Comparison of ENCODE assay signal across 8 cellular contexts in genomic region chr2:184597996-184598312, GRCh38. TPM values are rescaled to one million over a fixed set of nuclear protein-coding genes. Genes with fewer than 3 reads are reported as not detected.
DNase-seq lines count a peak whose midpoint lies in the region; ATAC-seq, FAIRE-seq and TF ChIP-seq lines count a peak whose summit lies in the region.

No MANE protein-coding gene starts in this region.

- no peaks in the 10 kb centered on the region for H3K9me3 Mint-ChIP-seq in activated T-cell treated with anti-CD3 and anti-CD28 coated beads, Interleukin-2, amount 50 U/mL, for 4 hours
- H3K9me3 Mint-ChIP-seq in activated T-helper 17 cell treated with anti-CD3 and anti-CD28 coated beads, Interleukin-2, amount 50 U/mL, for 72 hours, result peaks cover under 1% of the 10 kb centered on the region
- H3K9me3 Mint-ChIP-seq in type B pancreatic cell, result no peaks in the 10 kb centered on the region

- POLR2A ChIA-PET in HepG2 (lab: Yijun Ruan, JAX), result no interaction called here

- no peak overlapping the region for H3K27ac ChIP-seq in HepG2 (ENCODE audit: extremely low read length, insufficient read depth, low read length)

- 1% methylated on average over 19 of the region's 19 CpGs for WGBS in HepG2 (ENCODE audit: low lambda C conversion rate)

- no peak for TF ChIP-seq RAD21 in HepG2 (CRISPR knock-in tag; IDR thresholded peaks at IDR 0.05)

- intact Hi-C loops in HepG2 (cut with micrococcal nuclease; ENCODE audit: unreplicated experiment), result no loop called here

- peak overlapping the region; percentile 54 for H3K4me3 Mint-ChIP-seq in activated T-cell treated with anti-CD3 and anti-CD28 coated beads, Interleukin-2, amount 50 U/mL, for 4 hours
- H3K4me3 Mint-ChIP-seq in activated T-helper 17 cell treated with anti-CD3 and anti-CD28 coated beads, Interleukin-2, amount 50 U/mL, for 72 hours, result peak overlapping the region; percentile 17
- H3K4me3 Mint-ChIP-seq in type B pancreatic cell, result peak overlapping the region; percentile 88

- TF ChIP-seq EP300 in HepG2 (IDR thresholded peaks at IDR 0.05; ENCODE audit: low read depth in 2 of 2, low read length in 2 of 2), result no peak
- no peak for TF ChIP-seq EP300 in HepG2 (CRISPR knock-in tag; IDR thresholded peaks at IDR 0.05; ENCODE audit: borderline replicate concordance)

- CTCF ChIA-PET in HepG2 (lab: Yijun Ruan, JAX; ENCODE audit: low intra/inter-chr PET ratio, low total read pairs), result no interaction called here

- H3K9me3 ChIP-seq in HepG2 (ENCODE audit: low read length), result no peaks in the 10 kb centered on the region

- no peak for FAIRE-seq in HepG2 (lab: Jason Lieb, UNC)

- H3K27me3 Mint-ChIP-seq in activated T-cell treated with anti-CD3 and anti-CD28 coated beads, Interleukin-2, amount 50 U/mL, for 4 hours (ENCODE audit: low read depth), result peaks cover 40% of the 10 kb centered on the region
- H3K27me3 Mint-ChIP-seq in activated T-helper 17 cell treated with anti-CD3 and anti-CD28 coated beads, Interleukin-2, amount 50 U/mL, for 72 hours, result peaks cover 41% of the 10 kb centered on the region
- peaks cover 66% of the 10 kb centered on the region for H3K27me3 Mint-ChIP-seq in type B pancreatic cell

- no peak overlapping the region for H3K27ac Mint-ChIP-seq in activated T-helper 17 cell treated with anti-CD3 and anti-CD28 coated beads, Interleukin-2, amount 50 U/mL, for 72 hours
- peak overlapping the region; percentile 10 for H3K27ac Mint-ChIP-seq in type B pancreatic cell

- in situ Hi-C loops in HepG2 (cut with HindIII; ENCODE audit: extremely low pct_ligation_motif_present, low pct_unique_long_range_greater_than_20kb), result no loop called here

- no peak overlapping the region for H2AFZ ChIP-seq in HepG2 (ENCODE audit: low read length)

- TF ChIP-seq POLR2A in HepG2 (IDR thresholded peaks at IDR 0.05; ENCODE audit: insufficient read depth in 1 of 2, low read depth in 2 of 2, low read length in 2 of 2), result no peak

- no peaks in the 10 kb centered on the region for H3K36me3 Mint-ChIP-seq in activated T-cell treated with anti-CD3 and anti-CD28 coated beads, Interleukin-2, amount 50 U/mL, for 4 hours (ENCODE audit: insufficient read depth)
- H3K36me3 Mint-ChIP-seq in activated T-helper 17 cell treated with anti-CD3 and anti-CD28 coated beads, Interleukin-2, amount 50 U/mL, for 72 hours (ENCODE audit: low read depth), result no peaks in the 10 kb centered on the region
- H3K36me3 Mint-ChIP-seq in type B pancreatic cell, result no peaks in the 10 kb centered on the region

- H3K4me2 ChIP-seq in HepG2 (ENCODE audit: low read depth, low read length), result peak overlapping the region; percentile 66

- H3K36me3 ChIP-seq in HepG2 (replicated peaks in 1 of 2; ENCODE audit: control insufficient read depth in 1 of 2, insufficient read depth in 2 of 2, low read length in 2 of 2), result no peaks in the 10 kb centered on the region

- no peak for TF ChIP-seq CTCF in HepG2 (CRISPR knock-in tag; IDR thresholded peaks at IDR 0.05)
- no peak for TF ChIP-seq CTCF in type B pancreatic cell (conservative IDR thresholded peaks at IDR 0.05)

- DNase-seq in activated T-cell treated with anti-CD3 and anti-CD28 coated beads, Interleukin-2, amount 50 U/mL, for 4 hours, result no peak
- no peak for DNase-seq in activated T-cell treated with anti-CD3 and anti-CD28 coated beads, Interleukin-2, amount 50 U/mL, for 48 hours
- DNase-seq in HepG2 (ENCODE audit: low spot score), result no peak
- DNase-seq in type B pancreatic cell (ENCODE audit: extremely low spot score, unreplicated experiment), result no peak
- no peak for DNase-seq in central memory CD4-positive, alpha-beta T cell
- DNase-seq in GDM1 (lab: John Stamatoyannopoulos, UW), result no peak

- peak in 1 of 2 donors; percentile 6 for ATAC-seq in activated T-cell treated with anti-CD3 and anti-CD28 coated beads, Interleukin-2, amount 50 U/mL, for 4 hours
- ATAC-seq in activated T-helper 17 cell treated with anti-CD3 and anti-CD28 coated beads, Interleukin-2, amount 50 U/mL, for 72 hours (replicated peaks), result no peak
- ATAC-seq in HepG2 (no peak), GM19467 (IDR thresholded peaks at IDR 0.05; ENCODE audit: unreplicated experiment) (no peak)

- H3K4me1 ChIP-seq in HepG2 (ENCODE audit: insufficient read depth, low read length), result peaks cover 26% of the 10 kb centered on the region

- no peaks in the 10 kb centered on the region for H3K79me2 ChIP-seq in HepG2 (ENCODE audit: insufficient read depth, low read length)

- no peaks in the 10 kb centered on the region for H4K20me1 ChIP-seq in HepG2 (ENCODE audit: insufficient read depth, low read length)

- BruUV-seq in HepG2 (replicated peaks; lab: Mats Ljungman, UMichigan), result no TSS peak

- H3K27me3 ChIP-seq in HepG2 (ENCODE audit: control insufficient read depth in 1 of 2, insufficient read depth in 2 of 2, low read length in 2 of 2), result peaks cover 8 to 32% of the 10 kb centered on the region in 2 experiments

- peak overlapping the region; percentile 39 to 66 (median 59); a peak in 5 of 6 replicates for H3K4me3 ChIP-seq in HepG2 (replicated peaks in 1 of 3; ENCODE audit: insufficient read depth in 1 of 3, low read depth in 2 of 3, low read length in 3 of 3)

- H3K9ac ChIP-seq in HepG2 (ENCODE audit: insufficient read depth, low read depth, low read length), result no peak overlapping the region

- H3K4me1 Mint-ChIP-seq in activated T-cell treated with anti-CD3 and anti-CD28 coated beads, Interleukin-2, amount 50 U/mL, for 4 hours (ENCODE audit: low read depth), result peaks cover 10% of the 10 kb centered on the region
- H3K4me1 Mint-ChIP-seq in activated T-helper 17 cell treated with anti-CD3 and anti-CD28 coated beads, Interleukin-2, amount 50 U/mL, for 72 hours, result no peaks in the 10 kb centered on the region
- H3K4me1 Mint-ChIP-seq in type B pancreatic cell (ENCODE audit: unreplicated experiment), result peaks cover 17% of the 10 kb centered on the region

TF ChIP-seq in HepG2, 621 proteins besides CTCF, POLR2A, EP300 and RAD21 (continues in another document):
- no peak for TF ChIP-seq FOXA3 (CRISPR knock-in tag; IDR thresholded peaks at IDR 0.05)
- no peak for TF ChIP-seq ZNF576 (CRISPR knock-in tag; IDR thresholded peaks at IDR 0.05)
- TF ChIP-seq ZNF263 (CRISPR knock-in tag; IDR thresholded peaks at IDR 0.05), result no peak
- no peak for TF ChIP-seq ZNF790 (CRISPR knock-in tag; IDR thresholded peaks at IDR 0.05; ENCODE audit: borderline replicate concordance)
- no peak for TF ChIP-seq MAFF (IDR thresholded peaks at IDR 0.05; ENCODE audit: low read depth, low read length)
- TF ChIP-seq GATAD2A (CRISPR knock-in tag; IDR thresholded peaks at IDR 0.05), result no peak
- TF ChIP-seq RFXANK (CRISPR knock-in tag; IDR thresholded peaks at IDR 0.05), result no peak
- no peak for TF ChIP-seq ZBTB20 (CRISPR knock-in tag; IDR thresholded peaks at IDR 0.05; ENCODE audit: borderline replicate concordance, low read depth)
- TF ChIP-seq ZNF253 (CRISPR knock-in tag; IDR thresholded peaks at IDR 0.05; ENCODE audit: borderline replicate concordance), result no peak

RNA-seq across cellular contexts. Expression of gene ZNF804A, which starts 0.4 kb away (rescaled TPM):
- total RNA-seq in activated T-cell treated with anti-CD3 and anti-CD28 coated beads, Interleukin-2, amount 50 U/mL, for 4 hours, result not detected
- not detected for total RNA-seq in activated T-helper 17 cell treated with anti-CD3 and anti-CD28 coated beads, Interleukin-2, amount 50 U/mL, for 72 hours
- total RNA-seq in HepG2 (2016; rRNA removed; fragmentation: Illumina TruSeq; extraction: Trizol), result 0.06 and 0.07 TPM in 2 replicates
- total RNA-seq in HepG2 (2016; cell fraction: cytosol; rRNA removed; fragmentation: Illumina TruSeq; extraction: Trizol; ENCODE audit: low read depth), result not detected in 2 replicates
- 0.02 and 0.10 TPM in 2 replicates for total RNA-seq in HepG2 (2016; cell fraction: insoluble cytoplasmic fraction; rRNA removed; fragmentation: Illumina TruSeq; extraction: Trizol)
- 0.03 TPM in 1 of 2 replicates, not detected in the other for total RNA-seq in HepG2 (2016; cell fraction: membrane; rRNA removed; fragmentation: Illumina TruSeq; extraction: Trizol)
- not detected in 2 replicates for total RNA-seq in HepG2 (2016; cell fraction: nucleus; rRNA removed; fragmentation: Illumina TruSeq; extraction: Trizol)
- 0.03 and 0.09 TPM in 2 replicates for polyA plus RNA-seq in HepG2 (2011; rRNA removed)
- 0.03 TPM in 2 replicates for polyA plus RNA-seq in HepG2 (2011; cell fraction: cytosol; rRNA removed)
- 0.06 TPM in 1 of 2 replicates, not detected in the other for polyA plus RNA-seq in HepG2 (2011; cell fraction: nucleus; rRNA removed)
- not detected in 2 replicates for polyA plus RNA-seq in HepG2 (2012)
- polyA plus RNA-seq in HepG2 (2016; cell fraction: cytosol; fragmentation: Illumina TruSeq; extraction: Trizol; ENCODE audit: low read depth), result not detected in 2 replicates
- 0.05 and 0.08 TPM in 2 replicates for polyA plus RNA-seq in HepG2 (2016; cell fraction: insoluble cytoplasmic fraction; fragmentation: Illumina TruSeq; extraction: Trizol; ENCODE audit: low read depth)
- not detected in 2 replicates for polyA plus RNA-seq in HepG2 (2016; cell fraction: membrane; fragmentation: Illumina TruSeq; extraction: Trizol; ENCODE audit: low read depth)
- polyA plus RNA-seq in HepG2 (2016; cell fraction: nucleus; fragmentation: Illumina TruSeq; extraction: Trizol; ENCODE audit: insufficient read depth, low read depth), result not detected in 2 replicates
- polyA minus RNA-seq in HepG2 (2011; rRNA and poly(A)+ RNA removed; ENCODE audit: low replicate concordance), result 0.04 and 0.49 TPM in 2 replicates
- polyA minus RNA-seq in HepG2 (2011; cell fraction: cytosol; rRNA and poly(A)+ RNA removed), result not detected in 2 replicates
- polyA minus RNA-seq in HepG2 (2011; cell fraction: nucleus; rRNA and poly(A)+ RNA removed), result 0.12 and 0.26 TPM in 2 replicates
- 0.59 and 2.0 TPM in 2 replicates for total RNA-seq in type B pancreatic cell (ENCODE audit: low replicate concordance)

Comparison
In these comparisons a context has a peak if more than half of its experiments do, and no peak if none do; other contexts are left out.
1. H3K4me3 Mint-ChIP-seq: peak in every context shown above with its lines; median percentile 88 in type B pancreatic cell; 54 in activated T-cell treated with anti-CD3 and anti-CD28 coated beads, Interleukin-2, amount 50 U/mL, for 4 hours; 17 in activated T-helper 17 cell treated with anti-CD3 and anti-CD28 coated beads, Interleukin-2, amount 50 U/mL, for 72 hours.